In genomic region chr14:70833884-70834283, GRCh38 we compare ENCODE assay signal across 24 cellular contexts.
"Had no signal": no experiment of that assay in that cellular context is flagged by ENCODE, and none has a peak within 500 bp of the region (broad histone marks: within the 10 kb centered on the region; RNA-seq: fewer than 3 reads in every experiment).

No MANE protein-coding gene starts in this region.

- H2AFZ ChIP-seq: hepatocyte had no signal

- H3K4me1 Mint-ChIP-seq: naive B cell had no signal

- H3K27me3 ChIP-seq: dorsolateral prefrontal cortex, esophagus muscularis mucosa, foreskin keratinocyte, gastroesophageal sphincter, heart left ventricle, hepatocyte, left lung had no signal

- H3K4me3 Mint-ChIP-seq: mesothelial cell of epicardium, naive B cell had no signal

- H3K4me1 ChIP-seq: foreskin keratinocyte, gastroesophageal sphincter, left lung, lower lobe of right lung had no signal

- H3K36me3 ChIP-seq: esophagus muscularis mucosa, gastroesophageal sphincter, heart left ventricle, left lung, lower lobe of right lung had no signal

- H3K4me2 ChIP-seq: hepatocyte had no signal

- H3K27ac Mint-ChIP-seq: mesothelial cell of epicardium, naive B cell had no signal

- H3K27ac ChIP-seq: coronary artery, esophagus muscularis mucosa, foreskin keratinocyte, gastroesophageal sphincter, left lung, lower lobe of right lung had no signal

- H3K4me3 ChIP-seq: coronary artery, dorsolateral prefrontal cortex, esophagus muscularis mucosa, gastroesophageal sphincter, heart left ventricle, hepatocyte, left lung, lower lobe of right lung, mucosa of descending colon had no signal

- ATAC-seq: foreskin keratinocyte, gastroesophageal sphincter, heart left ventricle, left cardiac atrium, left lung, left ventricle myocardium superior, lower lobe of right lung, mucosa of descending colon had no signal

- H3K79me2 ChIP-seq: hepatocyte had no signal

- H3K9me3 ChIP-seq: esophagus muscularis mucosa, gastroesophageal sphincter, left lung, lower lobe of right lung, mucosa of descending colon had no signal

- FAIRE-seq: colon, endothelial cell of umbilical vein, frontal cortex, islet of Langerhans, keratinocyte had no signal

- H3K36me3 Mint-ChIP-seq: mesothelial cell of epicardium had no signal

- DNase-seq: dermis blood vessel endothelial cell; dorsolateral prefrontal cortex; effector CD4-positive, alpha-beta T cell; effector memory CD4-positive, alpha-beta T cell; foreskin keratinocyte; heart left ventricle; hypothalamus; left cardiac atrium; left lung; left ventricle myocardium superior; lower lobe of right lung; mesenchymal stem cell; mucosa of descending colon; naive B cell had no signal
